In genomic region chr12:89333564-89334252, GRCh38 we compare ENCODE assay signal across 10 cellular contexts. TPM values are rescaled to one million over a fixed set of nuclear protein-coding genes. Genes with fewer than 3 reads are reported as not detected.
DNase-seq lines count a peak whose midpoint lies in the region; ATAC-seq, FAIRE-seq and TF ChIP-seq lines count a peak whose summit lies in the region.
"Had no signal": no experiment of that assay in that cellular context is flagged by ENCODE, and none has a peak within 500 bp of the region (broad histone marks: within the 10 kb centered on the region; RNA-seq: fewer than 3 reads in every experiment).

No MANE protein-coding gene starts in this region.

- H3K27me3 ChIP-seq in K562 (ENCODE audit: control insufficient read depth in 2 of 2, insufficient read depth in 2 of 2, low read length in 2 of 2) (no peaks in the 10 kb centered on the region; a peak in 1 of 5 replicates), sigmoid colon (no peaks in the 10 kb centered on the region)

- POLR2A ChIA-PET in K562 (lab: Yijun Ruan, JAX) = interaction anchor here (0.7 kb wide), 1 partner anchor 466 kb away, joined by 3 read pairs; no protein-coding TSS in a partner anchor

- H3K9ac ChIP-seq in K562 (ENCODE audit: insufficient read depth in 1 of 2, low read depth in 2 of 2, low read length in 2 of 2) = no peak overlapping the region

- H3K27ac ChIP-seq in K562 (ENCODE audit: extremely low read depth, low read depth, low read length) (peak overlapping the region; percentile 31; the same call in 1 of the 3 replicates), sigmoid colon (no peak overlapping the region)
- H3K27ac ChIP-seq: C4-2B had no signal

- 0 out of 4 replicates have a peak, but pooled peaks of 1 of the 2 experiments have one; percentile 12 for TF ChIP-seq RAD21 in K562 (CRISPR knock-in tag; conservative IDR thresholded peaks at IDR 0.05 in 1 of 2, IDR thresholded peaks at IDR 0.05 in 1 of 2)

- intact Hi-C loops in K562 (cut with micrococcal nuclease) (no loop called here), sigmoid colon (cut with DNase I) (no loop called here)

- 0 out of 2 replicates have a peak overlapping the region, but pooled peaks have one; percentile 2 for H3K4me2 ChIP-seq in K562 (ENCODE audit: insufficient read depth, low read length)

- H3K4me3 ChIP-seq in K562 (no peak overlapping the region), sigmoid colon (no peak overlapping the region)

- H3K27me3 Mint-ChIP-seq in activated T-cell treated with anti-CD3 and anti-CD28 coated beads, Interleukin-2, amount 50 U/mL, for 4 hours (ENCODE audit: low read depth) = no peaks in the 10 kb centered on the region
- no peaks in the 10 kb centered on the region for H3K27me3 Mint-ChIP-seq in stimulated activated naive CD8-positive, alpha-beta T cell treated with anti-CD3 and anti-CD28 coated beads, Interleukin-15, Interleukin-2, amounts not matched to agents 100 ng/mL and 50 ng/mL, for 24 hours

- BruUV-seq in K562 (replicated peaks; lab: Mats Ljungman, UMichigan) = no TSS peak

- H3K36me3 Mint-ChIP-seq in activated T-cell treated with anti-CD3 and anti-CD28 coated beads, Interleukin-2, amount 50 U/mL, for 4 hours (ENCODE audit: insufficient read depth) = no peaks in the 10 kb centered on the region
- H3K36me3 Mint-ChIP-seq in stimulated activated naive CD8-positive, alpha-beta T cell treated with anti-CD3 and anti-CD28 coated beads, Interleukin-15, Interleukin-2, amounts not matched to agents 100 ng/mL and 50 ng/mL, for 24 hours (ENCODE audit: low read depth) = peaks cover 5% of the 10 kb centered on the region

- TF ChIP-seq EP300 in K562 (IDR thresholded peaks at IDR 0.05; ENCODE audit: low read length) (no peak), sigmoid colon (IDR thresholded peaks at IDR 0.05) (no peak)

- CTCF ChIA-PET in K562 (lab: Yijun Ruan, JAX; ENCODE audit: low intra/inter-chr PET ratio) = no interaction called here

- DNase-seq in activated T-cell treated with anti-CD3 and anti-CD28 coated beads, Interleukin-2, amount 50 U/mL, for 4 hours = no peak
- DNase-seq in activated T-cell treated with anti-CD3 and anti-CD28 coated beads for 4 hours = no peak
- DNase-seq in KG1 (lab: John Stamatoyannopoulos, UW) = peak; percentile 25
- peak in 2 of 4 experiments; percentile 48 to 71 for DNase-seq in K562 (ENCODE audit: extremely low read depth in 1 of 4, low spot score in 3 of 4)
- no peak for DNase-seq in sigmoid colon
- DNase-seq in inferior parietal cortex (ENCODE audit: extremely low spot score) = no peak
- DNase-seq in EL = no peak

- H3K4me1 Mint-ChIP-seq in activated T-cell treated with anti-CD3 and anti-CD28 coated beads, Interleukin-2, amount 50 U/mL, for 4 hours (ENCODE audit: low read depth) = peaks cover 14% of the 10 kb centered on the region
- peaks cover 19% of the 10 kb centered on the region for H3K4me1 Mint-ChIP-seq in stimulated activated naive CD8-positive, alpha-beta T cell treated with anti-CD3 and anti-CD28 coated beads, Interleukin-15, Interleukin-2, amounts not matched to agents 100 ng/mL and 50 ng/mL, for 24 hours (ENCODE audit: low read depth)

- H3K9me1 ChIP-seq in K562 (ENCODE audit: control insufficient read depth, insufficient read depth, low read length) = no peaks in the 10 kb centered on the region

- in situ Hi-C loops in K562 (cut with MboI) = no loop called here

- peaks cover 13% of the 10 kb centered on the region for H3K9me3 Mint-ChIP-seq in activated T-cell treated with anti-CD3 and anti-CD28 coated beads, Interleukin-2, amount 50 U/mL, for 4 hours
- H3K9me3 Mint-ChIP-seq in stimulated activated naive CD8-positive, alpha-beta T cell treated with anti-CD3 and anti-CD28 coated beads, Interleukin-15, Interleukin-2, amounts not matched to agents 100 ng/mL and 50 ng/mL, for 24 hours = peaks cover 13% of the 10 kb centered on the region

- H3K4me1 ChIP-seq in K562 (replicated peaks in 1 of 2; ENCODE audit: control insufficient read depth in 2 of 2, insufficient read depth in 2 of 2, low read length in 2 of 2) (peaks cover 3 to 9% of the 10 kb centered on the region in 2 experiments; a peak in 3 of 5 replicates), sigmoid colon (no peaks in the 10 kb centered on the region)

- no peaks in the 10 kb centered on the region for H4K20me1 ChIP-seq in K562 (replicated peaks; ENCODE audit: control insufficient read depth, insufficient read depth, low read length)

- H3K9me3 ChIP-seq in K562 (replicated peaks; ENCODE audit: control insufficient read depth, insufficient read depth, low read depth, low read length) = no peaks in the 10 kb centered on the region
- H3K9me3 ChIP-seq in sigmoid colon = peaks cover 0 to 4% (median 0%) of the 10 kb centered on the region in 4 donors

- ATAC-seq in activated T-cell treated with anti-CD3 and anti-CD28 coated beads, Interleukin-2, amount 50 U/mL, for 4 hours = peak; percentile 78 to 90
- ATAC-seq in K562 = peak; percentile 84

- FAIRE-seq in K562 (lab: Jason Lieb, UNC) = peak; percentile 91

- H3K27ac Mint-ChIP-seq in stimulated activated naive CD8-positive, alpha-beta T cell treated with anti-CD3 and anti-CD28 coated beads, Interleukin-15, Interleukin-2, amounts not matched to agents 100 ng/mL and 50 ng/mL, for 24 hours = peak overlapping the region; percentile 80
- H3K27ac Mint-ChIP-seq: IgD-negative memory B cell had no signal

- TF ChIP-seq CTCF in K562 (IDR thresholded peaks at IDR 0.05 in 2 of 3, conservative IDR thresholded peaks at IDR 0.05 in 1 of 3; ENCODE audit: insufficient read depth in 2 of 3, low read depth in 1 of 3, low read length in 3 of 3) (no peak), sigmoid colon (IDR thresholded peaks at IDR 0.05) (no peak)

- WGBS in K562 (ENCODE audit: insufficient coverage, low coverage, missing lambda C conversion rate) = 19% methylated on average over 4 of the region's 4 CpGs
- WGBS in sigmoid colon, 2 donors = 50 to 55% methylated on average over 4 of the region's 4 CpGs

- no peak for TF ChIP-seq POLR2A in K562 (conservative IDR thresholded peaks at IDR 0.05)
- no peak for TF ChIP-seq POLR2A in sigmoid colon (IDR thresholded peaks at IDR 0.05)

- no peaks in the 10 kb centered on the region for H3K79me2 ChIP-seq in K562 (ENCODE audit: control insufficient read depth, insufficient read depth, low read length)

- H3K36me3 ChIP-seq in K562 (ENCODE audit: control insufficient read depth, insufficient read depth, low read length) (no peaks in the 10 kb centered on the region), sigmoid colon (no peaks in the 10 kb centered on the region)

- H2AFZ ChIP-seq in K562 (ENCODE audit: low read depth, low read length) = peak overlapping the region; percentile 41

- H3K4me3 Mint-ChIP-seq in activated T-cell treated with anti-CD3 and anti-CD28 coated beads, Interleukin-2, amount 50 U/mL, for 4 hours = peak overlapping the region; percentile 17
- peak overlapping the region; percentile 16 for H3K4me3 Mint-ChIP-seq in stimulated activated naive CD8-positive, alpha-beta T cell treated with anti-CD3 and anti-CD28 coated beads, Interleukin-15, Interleukin-2, amounts not matched to agents 100 ng/mL and 50 ng/mL, for 24 hours

TF ChIP-seq in K562, 482 proteins besides CTCF, POLR2A, EP300 and RAD21 (continues in another document):
- TF ChIP-seq NR2C1 (IDR thresholded peaks at IDR 0.05) (peak; percentile 61; the same call in 1 of the 2 replicates), NR2C1 (tag; IDR thresholded peaks at IDR 0.05) (peak; percentile 87), SRSF7 (optimal IDR thresholded peaks at IDR 0.05; ENCODE audit: low read depth, low read length) (no peak), NFYB (IDR thresholded peaks at IDR 0.05; ENCODE audit: extremely low read depth, insufficient read length) (no peak), DIDO1 (tag; IDR thresholded peaks at IDR 0.05; ENCODE audit: low read depth) (0 out of 2 replicates have a peak, but pooled peaks have one; percentile 26), SOX6 (IDR thresholded peaks at IDR 0.05) (0 out of 2 replicates have a peak, but pooled peaks have one; percentile 10), NR2C2 (CRISPR knock-in tag; IDR thresholded peaks at IDR 0.05) (peak; percentile 75; the same call in 1 of the 2 replicates), NR2C2 (tag; IDR thresholded peaks at IDR 0.05) (peak; percentile 94)

RNA-seq across cellular contexts. Expression of gene DUSP6, which starts 18.6 kb away (rescaled TPM):
- total RNA-seq in activated T-cell treated with anti-CD3 and anti-CD28 coated beads, Interleukin-2, amount 50 U/mL, for 4 hours = 100 to 1,000 TPM in 1 of 3 donors, 10 to 100 TPM in 2; 73.6 to 114 (median 74.4) TPM
- total RNA-seq in K562 (2011; cell fraction: chromatin; rRNA removed; ENCODE audit: low replicate concordance) = 0.19 and 0.26 TPM in 2 replicates
- not detected in 2 replicates for total RNA-seq in K562 (2011; cell fraction: nucleolus; rRNA removed)
- 0.23 TPM in 1 of 2 replicates, not detected in the other for total RNA-seq in K562 (2011; cell fraction: nucleoplasm; rRNA removed)
- total RNA-seq in K562 (2014; rRNA removed) (0.12 TPM in 1 of 2 replicates, not detected in the other), K562 (2014; rRNA removed; fragmentation: Illumina TruSeq; extraction: Trizol) (0.06 TPM in 1 of 2 replicates, not detected in the other), K562 (2015; rRNA removed; fragmentation: Illumina TruSeq; extraction: Trizol) (0.08 and 0.14 TPM in 2 replicates), K562 (2021) (0.47 and 0.60 TPM in 2 replicates), sigmoid colon (10 to 100 TPM; 31.0 to 36.4 (median 33.0) TPM)
- polyA plus RNA-seq in K562 (2011; rRNA removed) (0.08 and 0.20 TPM in 2 replicates), K562 (2014; fragmentation: Illumina TruSeq; extraction: Trizol) (0.12 and 0.40 TPM in 2 replicates), K562 (2014; fragmentation: Nextera tagmentation; extraction: Ambion mirVana) (under 1 TPM; 0.04 TPM), K562 (2014; rRNA removed) (0.03 and 0.04 TPM in 2 replicates), sigmoid colon (10 to 100 TPM; 27.0 to 39.7 (median 36.3) TPM)
- polyA plus RNA-seq in K562 (2011; cell fraction: cytosol; rRNA removed) = 0.06 and 0.24 TPM in 2 replicates
- polyA plus RNA-seq in K562 (2011; cell fraction: nucleus; rRNA removed) = 0.57 and 0.65 TPM in 2 replicates
- polyA plus RNA-seq in K562 (2012) = 0.07 and 0.14 TPM in 2 replicates
- polyA minus RNA-seq in K562 (2011; rRNA and poly(A)+ RNA removed) = 0.18 TPM in 1 of 2 replicates, not detected in the other
- polyA minus RNA-seq in K562 (2011; cell fraction: cytosol; rRNA and poly(A)+ RNA removed) = not detected in 2 replicates
- polyA minus RNA-seq in K562 (2011; cell fraction: nucleus; rRNA and poly(A)+ RNA removed) = 0.13 and 0.44 TPM in 2 replicates

Comparison
In these comparisons a context has a peak if more than half of its experiments do, and no peak if none do; other contexts are left out.
1. RNA of gene DUSP6, which starts 18.6 kb away (total RNA-seq): 73.6 to 114 TPM in activated T-cell treated with anti-CD3 and anti-CD28 coated beads, Interleukin-2, amount 50 U/mL, for 4 hours and 31.0 to 36.4 TPM in sigmoid colon; 0.06 to 0.60 TPM in K562; every median in the first group is over 10 times any median in the second.